In the genomic region with DNA sequence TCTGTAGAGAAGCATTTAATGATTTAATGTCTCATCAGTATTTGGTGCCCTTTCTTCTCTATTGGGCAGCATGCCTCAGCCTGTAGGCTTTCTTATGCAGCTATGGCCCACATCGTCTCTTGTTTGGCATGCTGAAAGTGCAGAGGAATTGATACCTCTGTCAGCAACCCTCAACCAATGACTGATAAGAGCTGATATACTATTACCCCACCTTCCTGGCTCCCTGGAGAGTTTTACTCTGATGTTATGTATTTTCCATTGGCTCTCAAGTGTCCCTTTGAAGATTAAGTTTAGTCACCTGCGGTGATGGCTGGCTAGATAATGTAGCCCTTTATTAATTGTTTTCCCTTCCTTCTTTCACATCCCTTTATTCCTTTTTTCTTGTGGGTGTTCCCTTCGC, we compare ENCODE assay signal across 1 cellular context.
TF ChIP-seq lines count a peak whose summit lies in the region.

No MANE protein-coding gene starts in this region.

TF ChIP-seq in GM12878, 131 proteins besides CTCF, POLR2A, EP300 and RAD21 (continued from another document):
- TF ChIP-seq ZBTB40 (IDR thresholded peaks at IDR 0.05; ENCODE audit: borderline replicate concordance): no peak
- TF ChIP-seq NRF1 (conservative IDR thresholded peaks at IDR 0.05; ENCODE audit: low read depth, low read length): no peak
